Comparison of ENCODE assay signal across 15 cellular contexts in the genomic region with DNA sequence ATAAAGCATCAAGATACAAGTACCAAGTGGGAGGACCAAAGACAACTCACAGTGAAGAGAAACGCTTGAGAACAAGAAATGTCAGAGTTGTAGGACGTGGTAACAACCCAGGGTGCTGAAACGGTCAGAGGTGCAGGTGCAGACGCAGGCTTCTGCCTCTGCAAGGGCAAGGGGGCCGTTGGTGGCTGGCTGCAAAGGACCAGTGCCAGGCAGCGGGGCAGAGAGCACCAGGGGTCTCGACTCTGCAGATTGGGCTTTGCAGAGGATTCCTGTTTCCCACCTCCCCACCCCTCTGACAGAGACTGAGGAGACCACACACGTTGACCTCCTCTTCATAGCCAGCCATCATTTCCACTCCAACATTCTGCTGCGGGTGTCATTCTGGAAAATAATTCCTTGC. TPM values are rescaled to one million over a fixed set of nuclear protein-coding genes. Genes with fewer than 3 reads are reported as not detected.
DNase-seq lines count a peak whose midpoint lies in the region; ATAC-seq and TF ChIP-seq lines count a peak whose summit lies in the region.
"Had no signal": no experiment of that assay in that cellular context is flagged by ENCODE, and none has a peak within 500 bp of the region (broad histone marks: within the 10 kb centered on the region; RNA-seq: fewer than 3 reads in every experiment).

No MANE protein-coding gene starts in this region.

- intact Hi-C loops in heart left ventricle (cut with DNase I), result no loop called here
- intact Hi-C loops in Right ventricle myocardium superior (cut with DNase I), result loop anchor here (5.0 kb wide), 1 partner anchor 34 kb away; no protein-coding TSS in a partner anchor
- intact Hi-C loops in right lobe of liver (cut with DNase I), result no loop called here

- peaks cover 11% of the 10 kb centered on the region for H3K27me3 Mint-ChIP-seq in endothelial cell (ENCODE audit: unreplicated experiment)

- H3K9me3 ChIP-seq in heart left ventricle (no peaks in the 10 kb centered on the region), right lobe of liver (no peaks in the 10 kb centered on the region), subcutaneous abdominal adipose tissue (ENCODE audit: control insufficient read depth in 5 of 5, low read length in 5 of 5) (no peaks in the 10 kb centered on the region)
- H3K9me3 ChIP-seq: Peyer's patch had no signal

- no peak overlapping the region for H3K4me3 Mint-ChIP-seq in endothelial cell (ENCODE audit: unreplicated experiment)
- H3K4me3 Mint-ChIP-seq: CD8-positive, alpha-beta T cell had no signal

- no peak for TF ChIP-seq POLR2A in heart left ventricle (IDR thresholded peaks at IDR 0.05)
- TF ChIP-seq POLR2A in NB4 (IDR thresholded peaks at IDR 0.05; ENCODE audit: extremely low read depth, insufficient read length), result no peak
- no peak for TF ChIP-seq POLR2A in right lobe of liver (IDR thresholded peaks at IDR 0.05)

- H3K36me3 Mint-ChIP-seq in endothelial cell (ENCODE audit: low read depth, unreplicated experiment), result peaks cover 9% of the 10 kb centered on the region
- H3K36me3 Mint-ChIP-seq: CD8-positive, alpha-beta T cell had no signal

- H3K9me3 Mint-ChIP-seq in endothelial cell (ENCODE audit: unreplicated experiment), result no peaks in the 10 kb centered on the region
- H3K9me3 Mint-ChIP-seq: CD8-positive, alpha-beta T cell had no signal

- no peaks in the 10 kb centered on the region for H3K4me1 Mint-ChIP-seq in endothelial cell (ENCODE audit: unreplicated experiment)

- 82 to 85% (median 83%) methylated on average over 9 of the region's 9 CpGs for WGBS in heart left ventricle, 4 donors
- 77% methylated on average over 6 of the region's 9 CpGs for WGBS in right lobe of liver (ENCODE audit: insufficient coverage, low coverage, low lambda C conversion rate, missing lambda C conversion rate)

- no peak overlapping the region for H3K27ac Mint-ChIP-seq in endothelial cell (ENCODE audit: unreplicated experiment)
- H3K27ac Mint-ChIP-seq: CD8-positive, alpha-beta T cell had no signal

- no peak overlapping the region for H3K4me3 ChIP-seq in heart left ventricle
- H3K4me3 ChIP-seq in NB4 (ENCODE audit: low read depth, low read length), result no peak overlapping the region
- no peak overlapping the region for H3K4me3 ChIP-seq in right lobe of liver
- no peak overlapping the region for H3K4me3 ChIP-seq in subcutaneous abdominal adipose tissue (ENCODE audit: low read depth in 1 of 5, low read length in 5 of 5)
- H3K4me3 ChIP-seq: Peyer's patch had no signal

- TF ChIP-seq CTCF in heart left ventricle (IDR thresholded peaks at IDR 0.05) (no peak), NB4 (IDR thresholded peaks at IDR 0.05; ENCODE audit: low read depth, low read length) (no peak), right lobe of liver (IDR thresholded peaks at IDR 0.05) (no peak), endothelial cell (IDR thresholded peaks at IDR 0.05; ENCODE audit: unreplicated experiment) (no peak)

- H3K4me1 ChIP-seq in heart left ventricle, result peaks cover 0 to 89% (median 59%) of the 10 kb centered on the region in 12 donors
- peaks cover 2 to 74% (median 37%) of the 10 kb centered on the region in 4 donors for H3K4me1 ChIP-seq in right lobe of liver
- peaks cover 14 to 100% (median 80%) of the 10 kb centered on the region in 5 donors for H3K4me1 ChIP-seq in subcutaneous abdominal adipose tissue (ENCODE audit: control insufficient read depth in 5 of 5, insufficient read depth in 5 of 5, low read length in 5 of 5)

- H3K27me3 ChIP-seq in heart left ventricle (no peaks in the 10 kb centered on the region), right lobe of liver (no peaks in the 10 kb centered on the region), subcutaneous abdominal adipose tissue (ENCODE audit: control insufficient read depth in 5 of 5, insufficient read depth in 4 of 5, low read length in 5 of 5) (no peaks in the 10 kb centered on the region)
- H3K27me3 ChIP-seq: Peyer's patch had no signal

- H3K36me3 ChIP-seq in heart left ventricle (peaks cover 0 to 11% (median 6%) of the 10 kb centered on the region in 9 donors), right lobe of liver (peaks cover 0 to 9% (median 0%) of the 10 kb centered on the region in 4 donors), subcutaneous abdominal adipose tissue (ENCODE audit: control insufficient read depth in 5 of 5, insufficient read depth in 5 of 5, low read length in 5 of 5) (peaks cover 0 to 32% (median 21%) of the 10 kb centered on the region in 5 donors)

- no peak for ATAC-seq in heart left ventricle
- ATAC-seq in Right ventricle myocardium superior (ENCODE audit: poor library complexity), result no peak
- ATAC-seq in right lobe of liver, result no peak
- ATAC-seq: CD8-positive, alpha-beta T cell; HCT116 had no signal

- H3K27ac ChIP-seq in heart left ventricle, result peak overlapping the region in 7 of 12 donors; percentile 82 to 94 (median 90)
- peak overlapping the region in 2 of 3 donors; percentile 79 to 85 for H3K27ac ChIP-seq in right lobe of liver
- H3K27ac ChIP-seq in subcutaneous abdominal adipose tissue (ENCODE audit: low read depth, low read length), result peak overlapping the region; percentile 41
- H3K27ac ChIP-seq: 22Rv1 had no signal

- DNase-seq in heart left ventricle (no peak), Right ventricle myocardium superior (no peak), NB4 (ENCODE audit: low read depth) (peak; percentile 44), right lobe of liver (no peak), DMS114 treated with DMSO at 0.1 percent for 48 hours (lab: John Stamatoyannopoulos, UW; ENCODE audit: unreplicated experiment) (no peak), endothelial cell (ENCODE audit: low spot score) (no peak), cortex of kidney (lab: John Stamatoyannopoulos, UW) (no peak)
- DNase-seq: CD8-positive, alpha-beta T cell; DMS79; GOT3; NCI-H1694 treated with DMSO at 0.1 percent for 48 hours; Peyer's patch had no signal

- H3K9ac ChIP-seq in subcutaneous abdominal adipose tissue (ENCODE audit: low read length in 5 of 5), result no peak overlapping the region

RNA-seq across cellular contexts. Expression of gene RAB20, which starts 38.3 kb away (rescaled TPM):
- total RNA-seq in heart left ventricle (10 to 100 TPM in 8 of 9 donors, 1 to 10 TPM in 1; 5.5 to 30.2 (median 13.7) TPM), Right ventricle myocardium superior (10.0 TPM), right lobe of liver (10 to 100 TPM; 12.5 to 47.2 (median 36.3) TPM), endothelial cell (ENCODE audit: unreplicated experiment) (1.5 TPM)
- 10 to 100 TPM in 1 of 2 donors, 1 to 10 TPM in 1; 7.4 to 17.3 TPM for polyA plus RNA-seq in heart left ventricle
